In the genomic region with DNA sequence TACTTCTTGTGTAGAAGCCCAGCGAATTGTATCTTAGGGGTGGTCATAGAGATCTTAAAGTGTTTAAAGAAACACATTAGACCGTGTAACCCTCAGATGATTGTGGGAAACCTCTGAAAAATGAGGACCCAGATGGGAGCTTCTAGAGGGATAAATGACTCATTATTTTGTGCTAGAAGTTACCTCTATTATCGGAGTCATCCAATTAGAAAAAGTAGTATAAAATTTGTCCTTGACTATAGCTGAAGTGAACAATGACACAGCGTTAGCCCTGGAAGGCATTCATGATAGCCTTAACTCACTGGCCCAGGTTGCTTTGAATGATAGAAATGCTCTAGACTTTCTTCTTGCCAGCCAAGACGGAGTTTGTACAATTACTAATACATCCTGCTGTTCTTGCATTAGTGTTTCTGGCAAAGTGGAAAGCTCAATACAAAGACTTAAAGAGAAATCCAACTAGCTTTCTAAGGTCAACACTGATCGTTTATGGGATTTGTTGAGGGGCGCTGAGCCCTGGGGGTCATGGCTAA, we compare ENCODE assay signal across 21 cellular contexts.
"Had no signal": no experiment of that assay in that cellular context is flagged by ENCODE, and none has a peak within 500 bp of the region (broad histone marks: within the 10 kb centered on the region; RNA-seq: fewer than 3 reads in every experiment).

No MANE protein-coding gene starts in this region.

- DNase-seq: activated CD4-positive, alpha-beta memory T cell treated with anti-CD3 and anti-CD28 coated beads, Interleukin-2, amount 10 ng/mL, durations not matched to agents 7 days and 5 days; activated CD4-positive, alpha-beta T cell treated with anti-CD3 and anti-CD28 coated beads for 36 hours; activated CD4-positive, alpha-beta T cell treated with anti-CD3 and anti-CD28 coated beads, Interleukin-2, amount 50 U/mL, for 1 hour; activated gamma-delta T cell; activated naive CD4-positive, alpha-beta T cell treated with anti-CD3 and anti-CD28 coated beads, Interleukin-2, amount 10 ng/mL, durations not matched to agents 7 days and 5 days; activated naive CD8-positive, alpha-beta T cell treated with anti-CD3 and anti-CD28 coated beads for 36 hours; activated T-cell treated with anti-CD3 and anti-CD28 coated beads for 4 hours; activated T-cell treated with anti-CD3 and anti-CD28 coated beads, Interleukin-2, amount 50 U/mL, for 48 hours; MM.1S; NCI-H146; NCI-H187 treated with DMSO at 0.1 percent for 48 hours; NCI-H2081 treated with DMSO at 0.1 percent for 48 hours; NCI-H446; NCI-H524; SHP77 treated with DMSO at 0.1 percent for 48 hours; T-cell; T-helper 2 cell; T1000; WERI-Rb-1 had no signal

- H3K27ac ChIP-seq: WERI-Rb-1 had no signal

- ATAC-seq: activated CD4-positive, alpha-beta T cell treated with anti-CD3 and anti-CD28 coated beads for 36 hours; activated T-helper 17 cell treated with anti-CD3 and anti-CD28 coated beads, Interleukin-2, amount 50 U/mL, for 72 hours; T-cell had no signal

- H3K36me3 ChIP-seq: WERI-Rb-1 had no signal

- FAIRE-seq: RCC 7860 had no signal
